17 cellular contexts compared by ENCODE assay signal in genomic region chr15:30956216-30956803, GRCh38. TPM values are rescaled to one million over a fixed set of nuclear protein-coding genes. Genes with fewer than 3 reads are reported as not detected.
DNase-seq lines count a peak whose midpoint lies in the region; ATAC-seq, FAIRE-seq and TF ChIP-seq lines count a peak whose summit lies in the region.
"Had no signal": no experiment of that assay in that cellular context is flagged by ENCODE, and none has a peak within 500 bp of the region (broad histone marks: within the 10 kb centered on the region; RNA-seq: fewer than 3 reads in every experiment).

No MANE protein-coding gene starts in this region.

- no peak overlapping the region for H2AFZ ChIP-seq in keratinocyte (ENCODE audit: control insufficient read depth, low read length)

- CTCF ChIA-PET in HEK293 (lab: Yijun Ruan, JAX) (no interaction called here), GM10248 (lab: Yijun Ruan, JAX) (interaction anchor here (1.4 kb wide), 1 partner anchor 173 kb away, joined by 3 read pairs; no protein-coding TSS in a partner anchor)

- H3K9me3 ChIP-seq in HEK293 (ENCODE audit: control insufficient read depth, insufficient read depth, low read depth, low read length) (no peaks in the 10 kb centered on the region), keratinocyte (ENCODE audit: control insufficient read depth, low read depth, low read length) (no peaks in the 10 kb centered on the region)

- H3K79me2 ChIP-seq in keratinocyte (ENCODE audit: control insufficient read depth, insufficient read depth, low read length) = no peaks in the 10 kb centered on the region

- no peak for TF ChIP-seq CTCF in HEK293 (tag by site-specific recombination; IDR thresholded peaks at IDR 0.05)
- TF ChIP-seq CTCF in keratinocyte (optimal IDR thresholded peaks at IDR 0.05 in 1 of 3, IDR thresholded peaks at IDR 0.05 in 1 of 3, conservative IDR thresholded peaks at IDR 0.05 in 1 of 3; ENCODE audit: extremely low read depth in 1 of 3, insufficient read depth in 2 of 3, low read length in 3 of 3) = no peak
- no peak for TF ChIP-seq CTCF in GM10248 (IDR thresholded peaks at IDR 0.05; ENCODE audit: control extremely low read depth, extremely low read depth, low read depth, missing control alignments)

- no peaks in the 10 kb centered on the region for H3K9me1 ChIP-seq in keratinocyte (ENCODE audit: control insufficient read depth, extremely low read depth, insufficient read depth, low read length)

- H3K36me3 ChIP-seq in HEK293 (ENCODE audit: control insufficient read depth in 2 of 2, insufficient read depth in 1 of 2, low read length in 2 of 2) (peaks cover 0 to 49% of the 10 kb centered on the region in 2 experiments; a peak in 2 of 3 replicates), keratinocyte (ENCODE audit: control insufficient read depth in 2 of 2, extremely low read depth in 1 of 2, insufficient read depth in 2 of 2, low read length in 2 of 2) (peaks cover 18 to 49% of the 10 kb centered on the region in 2 experiments)

- H3K4me3 Mint-ChIP-seq in activated naive CD8-positive, alpha-beta T cell treated with anti-CD3 and anti-CD28 coated beads for 36 hours = no peak overlapping the region

- dilution Hi-C loops in keratinocyte (cut with MboI; ENCODE audit: extremely low pct_ligation_motif_present, low sequenced_read_pairs) = no loop called here

- no peaks in the 10 kb centered on the region for H3K27me3 ChIP-seq in keratinocyte (ENCODE audit: control insufficient read depth, extremely low read depth, insufficient read depth, low read length)

- H3K27me3 Mint-ChIP-seq in activated naive CD8-positive, alpha-beta T cell treated with anti-CD3 and anti-CD28 coated beads for 36 hours = no peaks in the 10 kb centered on the region

- peak; percentile 67 for DNase-seq in A172 (ENCODE audit: low spot score)
- no peak for DNase-seq in activated naive CD8-positive, alpha-beta T cell treated with anti-CD3 and anti-CD28 coated beads for 36 hours
- no peak for DNase-seq in keratinocyte (ENCODE audit: low read depth, low spot score)
- DNase-seq in Right ventricle myocardium inferior (ENCODE audit: missing footprints) = no peak
- no peak for DNase-seq in GM10248 (ENCODE audit: extremely low spot score)
- DNase-seq in DMS53 treated with DMSO at 0.1 percent for 48 hours (lab: John Stamatoyannopoulos, UW; ENCODE audit: unreplicated experiment) = no peak
- DNase-seq: activated CD8-positive, alpha-beta memory T cell treated with anti-CD3 and anti-CD28 coated beads, Interleukin-2, amount 50 U/mL, for 48 hours; DND-41; hypothalamus; NCI-H1436 treated with DMSO at 0.1 percent for 48 hours; NCI-H526 treated with DMSO at 0.1 percent for 48 hours; stimulated activated CD8-positive, alpha-beta memory T cell treated with anti-CD3 and anti-CD28 coated beads, Interleukin-4, amount 100 ng/mL, for 48 hours had no signal

- POLR2A ChIA-PET in HEK293 (lab: Yijun Ruan, JAX) (no interaction called here), GM10248 (lab: Yijun Ruan, JAX) (no interaction called here)

- no peaks in the 10 kb centered on the region for H4K20me1 ChIP-seq in keratinocyte (ENCODE audit: control insufficient read depth, extremely low read depth, insufficient read depth, low read length)

- H3K4me1 ChIP-seq in HEK293 (ENCODE audit: control insufficient read depth, insufficient read depth, low read length) (no peaks in the 10 kb centered on the region), keratinocyte (ENCODE audit: control insufficient read depth, extremely low read depth, insufficient read depth, low read length) (peaks cover 14% of the 10 kb centered on the region)

- H3K36me3 Mint-ChIP-seq in activated naive CD8-positive, alpha-beta T cell treated with anti-CD3 and anti-CD28 coated beads for 36 hours = peaks cover 30% of the 10 kb centered on the region

- no peak for ATAC-seq in Right ventricle myocardium inferior
- ATAC-seq in GM21515 (IDR thresholded peaks at IDR 0.05; ENCODE audit: unreplicated experiment) = no peak

- no peaks in the 10 kb centered on the region for H3K9me3 Mint-ChIP-seq in activated naive CD8-positive, alpha-beta T cell treated with anti-CD3 and anti-CD28 coated beads for 36 hours

- peak overlapping the region; percentile 62 for H3K27ac Mint-ChIP-seq in activated naive CD8-positive, alpha-beta T cell treated with anti-CD3 and anti-CD28 coated beads for 36 hours

- H3K9ac ChIP-seq in keratinocyte (ENCODE audit: control insufficient read depth, extremely low read depth, insufficient read depth, low read length) = no peak overlapping the region

- H3K27ac ChIP-seq in HEK293 (ENCODE audit: extremely low read depth, low read depth, low read length) = no peak overlapping the region
- H3K27ac ChIP-seq in keratinocyte (ENCODE audit: control insufficient read depth, insufficient read depth, low read length) = no peak overlapping the region
- H3K27ac ChIP-seq: VCaP had no signal

- FAIRE-seq in keratinocyte (lab: Jason Lieb, UNC) = peak; percentile 13
- FAIRE-seq: endothelial cell of umbilical vein, H1 had no signal

- intact Hi-C loops in Right ventricle myocardium inferior (cut with DNase I) = no loop called here

- H3K4me1 Mint-ChIP-seq in activated naive CD8-positive, alpha-beta T cell treated with anti-CD3 and anti-CD28 coated beads for 36 hours = peaks cover 5% of the 10 kb centered on the region

- no peak overlapping the region for H3K4me2 ChIP-seq in keratinocyte (ENCODE audit: control insufficient read depth, extremely low read depth, insufficient read depth, low read depth, low read length)

- H3K4me3 ChIP-seq in HEK293 (ENCODE audit: low read depth, low read length) (no peak overlapping the region), keratinocyte (ENCODE audit: control insufficient read depth in 2 of 3, extremely low read depth in 1 of 3, insufficient read depth in 2 of 3, low read depth in 1 of 3, low read length in 3 of 3) (no peak overlapping the region)

TF ChIP-seq in HEK293, 187 proteins besides CTCF, POLR2A, EP300 and RAD21 (continues in another document):
- peak; percentile 60 for TF ChIP-seq GLIS1 (tag by site-specific recombination; IDR thresholded peaks at IDR 0.05)
- TF ChIP-seq ZNF596 (tag by site-specific recombination; IDR thresholded peaks at IDR 0.05) = no peak
- TF ChIP-seq ZBTB44 (tag by site-specific recombination; IDR thresholded peaks at IDR 0.05) = no peak
- TF ChIP-seq KLF7 (tag by site-specific recombination; IDR thresholded peaks at IDR 0.05; ENCODE audit: borderline replicate concordance) = no peak
- no peak for TF ChIP-seq ZNF501 (tag by site-specific recombination; IDR thresholded peaks at IDR 0.05)
- TF ChIP-seq ZNF544 (tag by site-specific recombination; IDR thresholded peaks at IDR 0.05) = no peak
- TF ChIP-seq, protein P1, sequence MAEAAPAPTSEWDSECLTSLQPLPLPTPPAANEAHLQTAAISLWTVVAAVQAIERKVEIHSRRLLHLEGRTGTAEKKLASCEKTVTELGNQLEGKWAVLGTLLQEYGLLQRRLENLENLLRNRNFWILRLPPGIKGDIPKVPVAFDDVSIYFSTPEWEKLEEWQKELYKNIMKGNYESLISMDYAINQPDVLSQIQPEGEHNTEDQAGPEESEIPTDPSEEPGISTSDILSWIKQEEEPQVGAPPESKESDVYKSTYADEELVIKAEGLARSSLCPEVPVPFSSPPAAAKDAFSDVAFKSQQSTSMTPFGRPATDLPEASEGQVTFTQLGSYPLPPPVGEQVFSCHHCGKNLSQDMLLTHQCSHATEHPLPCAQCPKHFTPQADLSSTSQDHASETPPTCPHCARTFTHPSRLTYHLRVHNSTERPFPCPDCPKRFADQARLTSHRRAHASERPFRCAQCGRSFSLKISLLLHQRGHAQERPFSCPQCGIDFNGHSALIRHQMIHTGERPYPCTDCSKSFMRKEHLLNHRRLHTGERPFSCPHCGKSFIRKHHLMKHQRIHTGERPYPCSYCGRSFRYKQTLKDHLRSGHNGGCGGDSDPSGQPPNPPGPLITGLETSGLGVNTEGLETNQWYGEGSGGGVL (tag by site-specific recombination; IDR thresholded peaks at IDR 0.05) = peak; percentile 30; the same call in 1 of the 2 replicates

RNA-seq across cellular contexts. Expression of gene MTMR10, which starts 35.1 kb away (rescaled TPM):
- 14.4 and 20.9 TPM in 2 replicates for total RNA-seq in A172 (2014; rRNA removed; shearing (Covaris generic))
- total RNA-seq in activated naive CD8-positive, alpha-beta T cell treated with anti-CD3 and anti-CD28 coated beads for 36 hours = 10 to 100 TPM; 13.6 to 15.6 TPM
- 10.8 to 16.2 TPM (median 15.5 TPM) in 3 replicates for polyA plus RNA-seq in keratinocyte
- 2.5 TPM for polyA plus RNA-seq in keratinocyte (2011; ENCODE audit: low read depth)
- 8.1 and 13.5 TPM in 2 replicates for polyA plus RNA-seq in keratinocyte (2011; cell fraction: cytosol; rRNA removed)
- 15.2 and 18.7 TPM in 2 replicates for polyA plus RNA-seq in keratinocyte (2011; cell fraction: nucleus; rRNA removed)
- 5.2 and 10.5 TPM in 2 replicates for polyA plus RNA-seq in keratinocyte (2012; ENCODE audit: low replicate concordance)
- polyA minus RNA-seq in keratinocyte = 8.4 to 24.5 TPM (median 14.5 TPM) in 3 replicates
- polyA minus RNA-seq in keratinocyte (2011; cell fraction: cytosol; rRNA and poly(A)+ RNA removed) = 18.2 TPM
- polyA minus RNA-seq in keratinocyte (2011; cell fraction: nucleus; rRNA and poly(A)+ RNA removed) = 15.9 and 32.6 TPM in 2 replicates
- 31.4 TPM for total RNA-seq in Right ventricle myocardium inferior

RNA-seq across cellular contexts. Expression of gene FAN1, which starts 52.6 kb away (rescaled TPM):
- 17.7 and 21.9 TPM in 2 replicates for total RNA-seq in A172 (2014; rRNA removed; shearing (Covaris generic))
- 10 to 100 TPM; 15.4 to 16.1 TPM for total RNA-seq in activated naive CD8-positive, alpha-beta T cell treated with anti-CD3 and anti-CD28 coated beads for 36 hours
- polyA plus RNA-seq in keratinocyte = 9.7 to 17.2 TPM (median 16.6 TPM) in 3 replicates
- 7.9 TPM for polyA plus RNA-seq in keratinocyte (2011; ENCODE audit: low read depth)
- 6.9 and 12.3 TPM in 2 replicates for polyA plus RNA-seq in keratinocyte (2011; cell fraction: cytosol; rRNA removed)
- polyA plus RNA-seq in keratinocyte (2011; cell fraction: nucleus; rRNA removed) = 30.7 and 33.9 TPM in 2 replicates
- 8.4 and 10.9 TPM in 2 replicates for polyA plus RNA-seq in keratinocyte (2012; ENCODE audit: low replicate concordance)
- 9.2 to 12.9 TPM (median 9.8 TPM) in 3 replicates for polyA minus RNA-seq in keratinocyte
- 10.7 TPM for polyA minus RNA-seq in keratinocyte (2011; cell fraction: cytosol; rRNA and poly(A)+ RNA removed)
- polyA minus RNA-seq in keratinocyte (2011; cell fraction: nucleus; rRNA and poly(A)+ RNA removed) = 9.7 and 21.3 TPM in 2 replicates
- 23.5 TPM for total RNA-seq in Right ventricle myocardium inferior
